Comparison of ENCODE assay signal across 20 cellular contexts in the genomic region with DNA sequence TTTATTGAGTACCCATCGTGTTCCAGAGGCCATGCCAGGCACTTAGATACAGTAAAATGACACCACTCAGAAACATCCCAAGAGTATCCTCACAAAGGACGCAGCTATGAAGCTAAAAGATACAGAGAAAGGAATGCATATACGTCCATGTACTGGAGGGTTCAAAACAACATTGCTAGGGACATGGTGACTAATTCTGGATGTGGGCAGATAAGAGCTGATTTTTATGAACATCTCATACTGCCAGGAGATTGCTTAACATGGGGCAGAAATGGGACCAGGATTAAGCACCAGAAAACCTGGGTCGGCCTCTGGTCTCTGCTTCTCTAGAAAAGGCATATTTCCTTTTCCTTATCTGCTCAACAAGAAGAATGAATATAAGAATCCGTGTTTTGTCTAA. TPM values are rescaled to one million over a fixed set of nuclear protein-coding genes. Genes with fewer than 3 reads are reported as not detected.
A peak's percentile ranks its signal among the peaks of the same experiment; 100 is the strongest.
DNase-seq lines count a peak whose midpoint lies in the region; ATAC-seq, FAIRE-seq and TF ChIP-seq lines count a peak whose summit lies in the region.
"Had no signal": no experiment of that assay in that cellular context is flagged by ENCODE, and none has a peak within 500 bp of the region (broad histone marks: within the 10 kb centered on the region; RNA-seq: fewer than 3 reads in every experiment).

No MANE protein-coding gene starts in this region.

- no peaks in the 10 kb centered on the region for H3K79me2 ChIP-seq in astrocyte (ENCODE audit: insufficient read depth, low read length)
- H3K79me2 ChIP-seq in trophoblast cell (ENCODE audit: control insufficient read depth, insufficient read depth, low read length, poor library complexity) = no peaks in the 10 kb centered on the region

- peaks cover 44% of the 10 kb centered on the region for H3K4me1 Mint-ChIP-seq in astrocyte (ENCODE audit: low read depth, unreplicated experiment)

- H3K4me2 ChIP-seq in astrocyte (ENCODE audit: low read length) (no peak overlapping the region), trophoblast cell (ENCODE audit: low read length) (no peak overlapping the region)

- no peak for TF ChIP-seq CTCF in NB4 (IDR thresholded peaks at IDR 0.05; ENCODE audit: low read depth, low read length)
- TF ChIP-seq CTCF in astrocyte (IDR thresholded peaks at IDR 0.05; ENCODE audit: insufficient read depth, low read depth, low read length) = no peak

- H3K36me3 ChIP-seq in astrocyte (ENCODE audit: insufficient read depth, low read length) = no peaks in the 10 kb centered on the region
- H3K36me3 ChIP-seq in trophoblast cell (ENCODE audit: control insufficient read depth in 1 of 2, insufficient read depth in 2 of 2, low read length in 2 of 2) = no peaks in the 10 kb centered on the region
- H3K36me3 ChIP-seq: ascending aorta, HAP-1, SJSA1 had no signal

- no peak overlapping the region for H2BK5ac ChIP-seq in trophoblast cell (ENCODE audit: low read depth, low read length, poor library complexity)

- no peaks in the 10 kb centered on the region for H3K9me3 Mint-ChIP-seq in astrocyte (ENCODE audit: unreplicated experiment)
- H3K9me3 Mint-ChIP-seq: nephron progenitor cell had no signal

- no peak overlapping the region for H2BK12ac ChIP-seq in trophoblast cell (ENCODE audit: low read length)

- H2BK120ac ChIP-seq in trophoblast cell (ENCODE audit: insufficient read depth, low read length, poor library complexity) = no peak overlapping the region

- H3K9me3 ChIP-seq in astrocyte (ENCODE audit: insufficient read depth, low read depth, low read length) = no peaks in the 10 kb centered on the region
- H3K9me3 ChIP-seq in trophoblast cell (ENCODE audit: insufficient read depth, low read depth, low read length) = peaks cover 2% of the 10 kb centered on the region
- H3K9me3 ChIP-seq: ascending aorta, HAP-1, SJSA1 had no signal

- no peak overlapping the region for H2AK5ac ChIP-seq in trophoblast cell (ENCODE audit: low read length)

- peaks cover 26% of the 10 kb centered on the region for H3K79me1 ChIP-seq in trophoblast cell (ENCODE audit: low read length)

- H3K4me3 ChIP-seq in NB4 (ENCODE audit: low read depth, low read length) (peak overlapping the region; percentile 27), astrocyte (ENCODE audit: insufficient read depth, low read depth, low read length) (no peak overlapping the region), trophoblast cell (ENCODE audit: low read depth, low read length) (no peak overlapping the region)
- H3K4me3 ChIP-seq: ascending aorta, HAP-1, lung, SJSA1, skin epidermis had no signal

- DNase-seq in SKM-1 treated with dmso at 0.1 percent for 144 hours (lab: John Stamatoyannopoulos, UW; ENCODE audit: unreplicated experiment) = peak; percentile 43
- DNase-seq in SKM-1 (lab: John Stamatoyannopoulos, UW; ENCODE audit: unreplicated experiment) = no peak
- DNase-seq in NB4 (ENCODE audit: low read depth) = peak; percentile 89
- peak; percentile 53 for DNase-seq in astrocyte (ENCODE audit: low read depth)
- DNase-seq in trophoblast cell = peak; percentile 78 to 81
- DNase-seq in caudate nucleus (lab: John Stamatoyannopoulos, UW) = no peak
- no peak for DNase-seq in activated CD4-positive, CD25-positive, alpha-beta regulatory T cell (lab: John Stamatoyannopoulos, UW)
- DNase-seq: Calu3; effector CD4-positive, alpha-beta T cell; foreskin fibroblast; NCI-H2171; nephron progenitor cell had no signal

- TF ChIP-seq POLR2A in NB4 (IDR thresholded peaks at IDR 0.05; ENCODE audit: extremely low read depth, insufficient read length) = no peak

- H4K20me1 ChIP-seq in astrocyte (ENCODE audit: insufficient read depth, low read length) = no peaks in the 10 kb centered on the region

- H3K4me1 ChIP-seq in astrocyte (ENCODE audit: insufficient read depth, low read length) (peaks cover 3% of the 10 kb centered on the region), trophoblast cell (ENCODE audit: control insufficient read depth in 1 of 2, insufficient read depth in 2 of 2, low read length in 2 of 2) (peaks cover 14 to 31% of the 10 kb centered on the region in 2 experiments)
- H3K4me1 ChIP-seq: ascending aorta, HAP-1, SJSA1 had no signal

- no peak overlapping the region for H3K9ac ChIP-seq in astrocyte (ENCODE audit: low read length)
- no peak overlapping the region for H3K9ac ChIP-seq in trophoblast cell (ENCODE audit: low read length)

- H3K27ac ChIP-seq in astrocyte (ENCODE audit: low read depth, low read length) (no peak overlapping the region), trophoblast cell (ENCODE audit: low read depth, low read length) (no peak overlapping the region), caudate nucleus (ENCODE audit: low read depth, low read length) (no peak overlapping the region)
- H3K27ac ChIP-seq: ascending aorta, SJSA1, VCaP had no signal

- no peak overlapping the region for H3K4ac ChIP-seq in trophoblast cell (ENCODE audit: low read depth, low read length)

- no peak overlapping the region for H3K23ac ChIP-seq in trophoblast cell (ENCODE audit: low read length)

- H4K12ac ChIP-seq in trophoblast cell (ENCODE audit: low read depth, low read length) = no peak overlapping the region

- H3K27me3 ChIP-seq in astrocyte (ENCODE audit: insufficient read depth, low read length) (no peaks in the 10 kb centered on the region), trophoblast cell (ENCODE audit: insufficient read depth, low read length) (no peaks in the 10 kb centered on the region)
- H3K27me3 ChIP-seq: ascending aorta, SJSA1 had no signal

- no peak overlapping the region for H3K27ac Mint-ChIP-seq in astrocyte (ENCODE audit: unreplicated experiment)

- peak overlapping the region; percentile 35 for H3K4me3 Mint-ChIP-seq in astrocyte (ENCODE audit: unreplicated experiment)
- H3K4me3 Mint-ChIP-seq: nephron progenitor cell had no signal

- H2AFZ ChIP-seq in astrocyte (ENCODE audit: low read depth, low read length) (no peak overlapping the region), trophoblast cell (ENCODE audit: insufficient read depth, low read length, poor library complexity) (no peak overlapping the region)

- H3K27me3 Mint-ChIP-seq in astrocyte (ENCODE audit: low read depth, unreplicated experiment) = no peaks in the 10 kb centered on the region

- FAIRE-seq in astrocyte (lab: Jason Lieb, UNC) = no peak
- FAIRE-seq: A204.1 had no signal

- no peak overlapping the region for H4K8ac ChIP-seq in trophoblast cell (ENCODE audit: low read depth, low read length)

- no peak overlapping the region for H4K91ac ChIP-seq in trophoblast cell (ENCODE audit: low read depth, low read length)

- no peaks in the 10 kb centered on the region for H3K36me3 Mint-ChIP-seq in astrocyte (ENCODE audit: low read depth, unreplicated experiment)

- WGBS in trophoblast cell (ENCODE audit: extremely low coverage, insufficient coverage, insufficient read length) = no CpG with 5 or more reads among the region's 5 CpGs

- H3K14ac ChIP-seq in trophoblast cell (ENCODE audit: low read length) = no peak overlapping the region

- no peak for ATAC-seq in HG02763 (IDR thresholded peaks at IDR 0.05; ENCODE audit: unreplicated experiment)

- no peak overlapping the region for H3K18ac ChIP-seq in trophoblast cell (ENCODE audit: low read length)

RNA-seq across cellular contexts. Expression of a gene that starts 15.4 kb away (rescaled TPM):
- 71.3 and 95.8 TPM in 2 replicates for total RNA-seq in astrocyte
- 1.3 and 1.7 TPM in 2 replicates for polyA plus RNA-seq in trophoblast cell (2013)
- total RNA-seq: SJSA1 had no signal

RNA-seq across cellular contexts. Expression of a gene that starts 26.9 kb away (rescaled TPM):
- total RNA-seq in astrocyte = not detected in 2 replicates
- 0.04 TPM in 1 of 2 replicates, not detected in the other for polyA plus RNA-seq in trophoblast cell (2013)
- total RNA-seq: ascending aorta, Calu3, SJSA1 had no signal

RNA-seq across cellular contexts. Expression of a gene that starts 35.0 kb away (rescaled TPM):
- total RNA-seq in astrocyte = not detected in 2 replicates
- polyA plus RNA-seq in trophoblast cell (2013) = 1.2 TPM in 2 replicates
- total RNA-seq: ascending aorta, lung had no signal

RNA-seq across cellular contexts. Expression of a gene that starts 47.9 kb away (rescaled TPM):
- total RNA-seq in astrocyte = not detected in 2 replicates
- polyA plus RNA-seq in trophoblast cell (2013) = not detected in 2 replicates
- total RNA-seq: ascending aorta, Calu3, lung, SJSA1 had no signal
- polyA plus RNA-seq: lung had no signal

Comparison
In these comparisons a context has a peak if more than half of its experiments do, and no peak if none do; other contexts are left out.
1. DNase-seq: peak in SKM-1 treated with dmso at 0.1 percent for 144 hours (single experiment), NB4 (single experiment), astrocyte (single experiment) and trophoblast cell (2 of 2); none in SKM-1 (single experiment), caudate nucleus (0 of 61) and activated CD4-positive, CD25-positive, alpha-beta regulatory T cell (0 of 4).